In genomic region chr17:65013613-65014391, GRCh38 we compare ENCODE assay signal across 1 cellular context.
TF ChIP-seq lines count a peak whose summit lies in the region.

No MANE protein-coding gene starts in this region.

TF ChIP-seq in GM12878, 131 proteins besides CTCF, POLR2A, EP300 and RAD21 (continued from another document and continues in another):
- TF ChIP-seq SMAD1 (IDR thresholded peaks at IDR 0.05; ENCODE audit: low read depth, partially characterized antibody) (no peak), BRCA1 (IDR thresholded peaks at IDR 0.05; ENCODE audit: low read depth, low read length) (no peak), FOXK2 (IDR thresholded peaks at IDR 0.05) (no peak), SPI1 (IDR thresholded peaks at IDR 0.05; ENCODE audit: borderline replicate concordance, insufficient read depth, low read depth, low read length) (no peak), SREBF1 (IDR thresholded peaks at IDR 0.05; ENCODE audit: low read length) (no peak), ZSCAN29 (IDR thresholded peaks at IDR 0.05) (no peak), BMI1 (IDR thresholded peaks at IDR 0.05; ENCODE audit: borderline replicate concordance) (no peak), STAT3 (IDR thresholded peaks at IDR 0.05; ENCODE audit: low read depth, low read length) (no peak), SKIL (IDR thresholded peaks at IDR 0.05; ENCODE audit: low read depth, poor library complexity, severe bottlenecking) (peak; percentile 46), CEBPB (IDR thresholded peaks at IDR 0.05; ENCODE audit: borderline replicate concordance in 1 of 2, low read depth in 2 of 2, low read length in 2 of 2) (no peak), SP1 (IDR thresholded peaks at IDR 0.05; ENCODE audit: low read depth, low read length) (no peak), E2F8 (IDR thresholded peaks at IDR 0.05; ENCODE audit: low read depth, partially characterized antibody) (no peak), CUX1 (IDR thresholded peaks at IDR 0.05; ENCODE audit: insufficient replicate concordance, low read depth, low read length) (no peak), PBX3 (IDR thresholded peaks at IDR 0.05; ENCODE audit: insufficient replicate concordance, low read depth, low read length) (no peak), USF2 (IDR thresholded peaks at IDR 0.05; ENCODE audit: borderline replicate concordance, low read depth, low read length) (no peak), FOXM1 (IDR thresholded peaks at IDR 0.05; ENCODE audit: low read depth, low read length) (peak; percentile 75; the same call in 1 of the 2 replicates), MYB (IDR thresholded peaks at IDR 0.05; ENCODE audit: borderline replicate concordance, low read depth, low read length) (no peak), ZNF24 (IDR thresholded peaks at IDR 0.05) (no peak), ZZZ3 (IDR thresholded peaks at IDR 0.05; ENCODE audit: control insufficient read depth, insufficient read length, low read depth) (no peak), BCLAF1 (IDR thresholded peaks at IDR 0.05) (no peak), SMARCA5 (IDR thresholded peaks at IDR 0.05) (no peak), MYC (IDR thresholded peaks at IDR 0.05; ENCODE audit: insufficient read depth, insufficient read length, insufficient replicate concordance, low read length, severe bottlenecking) (no peak), PRDM15 (CRISPR knock-in tag; IDR thresholded peaks at IDR 0.05) (no peak), IRF3 (IDR thresholded peaks at IDR 0.05) (no peak), CREB1 (IDR thresholded peaks at IDR 0.05; ENCODE audit: low read depth) (peak; percentile 42; the same call in 1 of the 2 replicates), ZNF207 (IDR thresholded peaks at IDR 0.05; ENCODE audit: borderline replicate concordance) (no peak), IRF5 (IDR thresholded peaks at IDR 0.05; ENCODE audit: borderline replicate concordance) (no peak), POU2F2 (IDR thresholded peaks at IDR 0.05; ENCODE audit: borderline replicate concordance, low read depth, low read length) (peak; percentile 38; the same call in 1 of the 3 replicates), NRF1 (conservative IDR thresholded peaks at IDR 0.05; ENCODE audit: low read depth, low read length) (no peak), IKZF2 (IDR thresholded peaks at IDR 0.05) (peak in 1 of 2 experiments; percentile 42; a peak in 1 of 4 replicates), JUNB (IDR thresholded peaks at IDR 0.05) (peak; percentile 88), KLF5 (IDR thresholded peaks at IDR 0.05; ENCODE audit: partially characterized antibody) (no peak), NR2C2 (IDR thresholded peaks at IDR 0.05; ENCODE audit: borderline replicate concordance, control insufficient read depth, insufficient read length, low read depth) (no peak), ZNF622 (IDR thresholded peaks at IDR 0.05) (no peak)
